ENCODE assay signal across 14 cellular contexts in genomic region chr22:23896523-23897186, GRCh38. TPM values are rescaled to one million over a fixed set of nuclear protein-coding genes. Genes with fewer than 3 reads are reported as not detected.
DNase-seq lines count a peak whose midpoint lies in the region; ATAC-seq, FAIRE-seq and TF ChIP-seq lines count a peak whose summit lies in the region.
"Had no signal": no experiment of that assay in that cellular context is flagged by ENCODE, and none has a peak within 500 bp of the region (broad histone marks: within the 10 kb centered on the region; RNA-seq: fewer than 3 reads in every experiment).

No MANE protein-coding gene starts in this region.

- no peak overlapping the region for H3K4me3 ChIP-seq in small intestine (ENCODE audit: low read depth in 1 of 2, low read length in 2 of 2)

- no peak for DNase-seq in Calu3
- no peak for DNase-seq in WTC11 (ENCODE audit: low spot score)
- DNase-seq in immature natural killer cell: no peak
- DNase-seq in NCI-H345 (lab: John Stamatoyannopoulos, UW): no peak
- DNase-seq in NOMO-1 treated with dmso at 0.1 percent for 144 hours (lab: John Stamatoyannopoulos, UW; ENCODE audit: unreplicated experiment): no peak
- DNase-seq in small intestine: no peak
- DNase-seq: anterior cingulate cortex; effector memory CD8-positive, alpha-beta T cell; NCI-H1048; NCI-H526; nucleus accumbens had no signal

- no peaks in the 10 kb centered on the region for H3K9me3 ChIP-seq in small intestine (ENCODE audit: control insufficient read depth, low read depth)

- TF ChIP-seq CTCF in 22Rv1 (IDR thresholded peaks at IDR 0.05) (no peak), Calu3 (IDR thresholded peaks at IDR 0.05; ENCODE audit: unreplicated experiment) (no peak), WTC11 (IDR thresholded peaks at IDR 0.05) (no peak)

- ATAC-seq in WTC11: no peak
- ATAC-seq in HG03045 (IDR thresholded peaks at IDR 0.05; ENCODE audit: unreplicated experiment): no peak
- ATAC-seq: effector memory CD8-positive, alpha-beta T cell had no signal

- POLR2A ChIA-PET in WTC11 (lab: Charles Lee): no interaction called here

- no peak for FAIRE-seq in small intestine (lab: Jason Lieb, UNC)

- peaks cover 24% of the 10 kb centered on the region for H3K4me1 Mint-ChIP-seq in Calu3 (ENCODE audit: low read depth, unreplicated experiment)
- H3K4me1 Mint-ChIP-seq in WTC11: peaks cover 45% of the 10 kb centered on the region
- peaks cover 20 to 26% of the 10 kb centered on the region in 2 donors for H3K4me1 Mint-ChIP-seq in immature natural killer cell

- peaks cover 3% of the 10 kb centered on the region in 2 donors for H3K4me1 ChIP-seq in small intestine (ENCODE audit: control insufficient read depth in 2 of 2, insufficient read depth in 1 of 2, low read depth in 1 of 2, low read length in 1 of 2)

- no peaks in the 10 kb centered on the region for H3K27me3 ChIP-seq in small intestine (ENCODE audit: control insufficient read depth in 2 of 2, insufficient read depth in 2 of 2, low read length in 2 of 2)

- CTCF ChIA-PET in Calu3 (lab: Charles Lee) (no interaction called here), WTC11 (lab: Charles Lee) (no interaction called here)

- intact Hi-C loops in Calu3 (cut with micrococcal nuclease; ENCODE audit: unreplicated experiment): no loop called here

- H3K27me3 Mint-ChIP-seq in Calu3 (ENCODE audit: unreplicated experiment) (no peaks in the 10 kb centered on the region), WTC11 (ENCODE audit: low read depth) (peaks cover 35% of the 10 kb centered on the region), immature natural killer cell (ENCODE audit: low read depth in 3 of 3) (peaks cover 0 to 9% (median 2%) of the 10 kb centered on the region in 3 donors)
- H3K27me3 Mint-ChIP-seq: effector memory CD8-positive, alpha-beta T cell had no signal

- H3K4me3 Mint-ChIP-seq in Calu3 (ENCODE audit: low read depth, unreplicated experiment) (peak overlapping the region; percentile 92), WTC11 (peak overlapping the region; percentile 43), immature natural killer cell (peak overlapping the region; percentile 15 to 50 (median 33))
- H3K4me3 Mint-ChIP-seq: CD14-positive monocyte had no signal

- no TSS peak for BruUV-seq in Calu3 (replicated peaks; lab: Mats Ljungman, UMichigan)

- H3K36me3 Mint-ChIP-seq in Calu3 (ENCODE audit: insufficient read depth, unreplicated experiment): peaks cover 64% of the 10 kb centered on the region
- peaks cover 66% of the 10 kb centered on the region for H3K36me3 Mint-ChIP-seq in WTC11
- H3K36me3 Mint-ChIP-seq in immature natural killer cell: peaks cover 0 to 3% (median 3%) of the 10 kb centered on the region in 3 donors

- no peaks in the 10 kb centered on the region for H3K36me3 ChIP-seq in small intestine (ENCODE audit: control insufficient read depth in 2 of 2, insufficient read depth in 2 of 2, low read length in 2 of 2)

- H3K27ac Mint-ChIP-seq in Calu3 (ENCODE audit: unreplicated experiment): peak overlapping the region; percentile 50
- H3K27ac Mint-ChIP-seq in WTC11: peak overlapping the region; percentile 79
- no peak overlapping the region for H3K27ac Mint-ChIP-seq in immature natural killer cell

- peak overlapping the region; percentile 98; the same call in 1 of the 2 replicates for H3K27ac ChIP-seq in 22Rv1
- H3K27ac ChIP-seq in small intestine (ENCODE audit: low read depth in 1 of 2, low read length in 1 of 2): no peak overlapping the region

- WGBS in small intestine, 3 donors: 80 to 88% (median 87%) methylated on average over 8 of the region's 8 CpGs

- H3K9me3 Mint-ChIP-seq in Calu3 (ENCODE audit: low read depth, unreplicated experiment) (peaks cover 6% of the 10 kb centered on the region), WTC11 (peaks cover 42% of the 10 kb centered on the region), immature natural killer cell (no peaks in the 10 kb centered on the region)
- H3K9me3 Mint-ChIP-seq: effector memory CD8-positive, alpha-beta T cell had no signal

TF ChIP-seq in WTC11, 78 proteins besides CTCF, POLR2A, EP300 and RAD21:
- TF ChIP-seq IRF2 (CRISPR knock-in tag; IDR thresholded peaks at IDR 0.05; ENCODE audit: borderline replicate concordance, low read depth) (no peak), NR1H2 (CRISPR knock-in tag; IDR thresholded peaks at IDR 0.05) (no peak), KAT7 (CRISPR knock-in tag; IDR thresholded peaks at IDR 0.05; ENCODE audit: borderline replicate concordance) (no peak)
- TF ChIP-seq, protein P1, sequence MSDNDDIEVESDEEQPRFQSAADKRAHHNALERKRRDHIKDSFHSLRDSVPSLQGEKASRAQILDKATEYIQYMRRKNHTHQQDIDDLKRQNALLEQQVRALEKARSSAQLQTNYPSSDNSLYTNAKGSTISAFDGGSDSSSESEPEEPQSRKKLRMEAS (CRISPR knock-in tag; IDR thresholded peaks at IDR 0.05): no peak
- TF ChIP-seq, protein P2, sequence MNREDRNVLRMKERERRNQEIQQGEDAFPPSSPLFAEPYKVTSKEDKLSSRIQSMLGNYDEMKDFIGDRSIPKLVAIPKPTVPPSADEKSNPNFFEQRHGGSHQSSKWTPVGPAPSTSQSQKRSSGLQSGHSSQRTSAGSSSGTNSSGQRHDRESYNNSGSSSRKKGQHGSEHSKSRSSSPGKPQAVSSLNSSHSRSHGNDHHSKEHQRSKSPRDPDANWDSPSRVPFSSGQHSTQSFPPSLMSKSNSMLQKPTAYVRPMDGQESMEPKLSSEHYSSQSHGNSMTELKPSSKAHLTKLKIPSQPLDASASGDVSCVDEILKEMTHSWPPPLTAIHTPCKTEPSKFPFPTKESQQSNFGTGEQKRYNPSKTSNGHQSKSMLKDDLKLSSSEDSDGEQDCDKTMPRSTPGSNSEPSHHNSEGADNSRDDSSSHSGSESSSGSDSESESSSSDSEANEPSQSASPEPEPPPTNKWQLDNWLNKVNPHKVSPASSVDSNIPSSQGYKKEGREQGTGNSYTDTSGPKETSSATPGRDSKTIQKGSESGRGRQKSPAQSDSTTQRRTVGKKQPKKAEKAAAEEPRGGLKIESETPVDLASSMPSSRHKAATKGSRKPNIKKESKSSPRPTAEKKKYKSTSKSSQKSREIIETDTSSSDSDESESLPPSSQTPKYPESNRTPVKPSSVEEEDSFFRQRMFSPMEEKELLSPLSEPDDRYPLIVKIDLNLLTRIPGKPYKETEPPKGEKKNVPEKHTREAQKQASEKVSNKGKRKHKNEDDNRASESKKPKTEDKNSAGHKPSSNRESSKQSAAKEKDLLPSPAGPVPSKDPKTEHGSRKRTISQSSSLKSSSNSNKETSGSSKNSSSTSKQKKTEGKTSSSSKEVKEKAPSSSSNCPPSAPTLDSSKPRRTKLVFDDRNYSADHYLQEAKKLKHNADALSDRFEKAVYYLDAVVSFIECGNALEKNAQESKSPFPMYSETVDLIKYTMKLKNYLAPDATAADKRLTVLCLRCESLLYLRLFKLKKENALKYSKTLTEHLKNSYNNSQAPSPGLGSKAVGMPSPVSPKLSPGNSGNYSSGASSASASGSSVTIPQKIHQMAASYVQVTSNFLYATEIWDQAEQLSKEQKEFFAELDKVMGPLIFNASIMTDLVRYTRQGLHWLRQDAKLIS (CRISPR knock-in tag; IDR thresholded peaks at IDR 0.05; ENCODE audit: borderline replicate concordance): no peak

RNA-seq across cellular contexts. Expression of gene MIF, which starts 2.5 kb away (rescaled TPM):
- total RNA-seq in Calu3 (2022) (669 and 679 TPM in 2 replicates), WTC11 (2021) (1,424 to 1,978 TPM (median 1,885 TPM) in 3 replicates)
- polyA plus RNA-seq in immature natural killer cell (1,000 to 10,000 TPM in 1 of 3 donors, 100 to 1,000 TPM in 2; 788 to 1,627 (median 947) TPM), small intestine (100 to 1,000 TPM; 335 to 743 (median 354) TPM)

RNA-seq across cellular contexts. Expression of gene SLC2A11, which starts 39.0 kb away (rescaled TPM):
- total RNA-seq in Calu3 (2022): 18.9 and 32.8 TPM in 2 replicates
- 17.2 to 21.1 TPM (median 19.9 TPM) in 3 replicates for total RNA-seq in WTC11 (2021)
- 1 to 10 TPM in 2 of 3 donors, under 1 TPM in 1; 0.48 to 3.0 (median 2.0) TPM for polyA plus RNA-seq in immature natural killer cell
- polyA plus RNA-seq in small intestine: 1 to 10 TPM; 3.6 to 6.5 (median 5.4) TPM

RNA-seq across cellular contexts. Expression of gene DERL3, which starts 57.8 kb away (rescaled TPM):
- total RNA-seq in Calu3 (2022) (2.9 and 3.7 TPM in 2 replicates), WTC11 (2021) (10.9 to 12.5 TPM (median 11.3 TPM) in 3 replicates)
- polyA plus RNA-seq in immature natural killer cell (1 to 10 TPM in 1 of 3 donors, under 1 TPM in 2; 0.61 to 1.2 (median 0.62) TPM), small intestine (10 to 100 TPM in 2 of 3 donors, 1 to 10 TPM in 1; 2.0 to 33.0 (median 24.3) TPM)

Comparison
In these comparisons a context has a peak if more than half of its experiments do, and no peak if none do; other contexts are left out.
1. H3K27ac Mint-ChIP-seq: peak in Calu3 (single experiment) and WTC11 (single experiment); none in immature natural killer cell (0 of 6).
2. H3K4me3 Mint-ChIP-seq: peak in every context shown above with its lines; median percentile 92 in Calu3; 43 in WTC11; 33 in immature natural killer cell.